8 cellular contexts compared by ENCODE assay signal in genomic region chr10:119177708-119178370, GRCh38. TPM values are rescaled to one million over a fixed set of nuclear protein-coding genes. Genes with fewer than 3 reads are reported as not detected.
DNase-seq lines count a peak whose midpoint lies in the region; ATAC-seq, FAIRE-seq and TF ChIP-seq lines count a peak whose summit lies in the region.

No MANE protein-coding gene starts in this region.

- intact Hi-C loops in sciatic nerve (cut with DNase I) = no loop called here

- DNase-seq in activated CD4-positive, alpha-beta T cell treated with anti-CD3 and anti-CD28 coated beads, Interleukin-2, amount 50 U/mL, for 48 hours = peak; percentile 39 to 61
- DNase-seq in fibroblast of villous mesenchyme (ENCODE audit: low read depth) = peak; percentile 45
- no peak for DNase-seq in sciatic nerve (ENCODE audit: low spot score)
- DNase-seq in NCI-H2081 treated with DMSO at 0.1 percent for 48 hours (lab: John Stamatoyannopoulos, UW) = no peak
- DNase-seq in EL = no peak
- no peak for DNase-seq in urothelium cell line (ENCODE audit: low spot score)

- no peak for FAIRE-seq in urothelium cell line (lab: Jason Lieb, UNC)

- peak overlapping the region; percentile 87 for H3K4me3 ChIP-seq in fibroblast of villous mesenchyme (ENCODE audit: low read depth, low read length)

- TF ChIP-seq CTCF in fibroblast of villous mesenchyme (IDR thresholded peaks at IDR 0.05; ENCODE audit: insufficient read depth, low read depth, low read length) = no peak

- ATAC-seq in GM18907 (IDR thresholded peaks at IDR 0.05; ENCODE audit: unreplicated experiment) = peak; percentile 19
- peak; percentile 3 for ATAC-seq in HG03095 (IDR thresholded peaks at IDR 0.05; ENCODE audit: unreplicated experiment)
- peak; percentile 17 for ATAC-seq in sciatic nerve

RNA-seq across cellular contexts. Expression of gene PRDX3, which starts 0.8 kb away (rescaled TPM):
- total RNA-seq in fibroblast of villous mesenchyme (120 and 222 TPM in 2 replicates), sciatic nerve (62.3 TPM)

RNA-seq across cellular contexts. Expression of gene SFXN4, which starts 12.3 kb away (rescaled TPM):
- total RNA-seq in fibroblast of villous mesenchyme (11.3 and 13.0 TPM in 2 replicates), sciatic nerve (13.5 TPM)

RNA-seq across cellular contexts. Expression of gene GRK5, which starts 29.5 kb away (rescaled TPM):
- total RNA-seq in fibroblast of villous mesenchyme (15.5 and 16.0 TPM in 2 replicates), sciatic nerve (54.1 TPM)

Comparison
In these comparisons a context has a peak if more than half of its experiments do, and no peak if none do; other contexts are left out.
1. DNase-seq: peak in activated CD4-positive, alpha-beta T cell treated with anti-CD3 and anti-CD28 coated beads, Interleukin-2, amount 50 U/mL, for 48 hours (2 of 2) and fibroblast of villous mesenchyme (single experiment); none in sciatic nerve (single experiment), NCI-H2081 treated with DMSO at 0.1 percent for 48 hours (single experiment), EL (single experiment) and urothelium cell line (single experiment).
2. Peak in every context shown above with its lines, with median percentiles within 50 percentile points of each other: ATAC-seq.